In the genomic region with DNA sequence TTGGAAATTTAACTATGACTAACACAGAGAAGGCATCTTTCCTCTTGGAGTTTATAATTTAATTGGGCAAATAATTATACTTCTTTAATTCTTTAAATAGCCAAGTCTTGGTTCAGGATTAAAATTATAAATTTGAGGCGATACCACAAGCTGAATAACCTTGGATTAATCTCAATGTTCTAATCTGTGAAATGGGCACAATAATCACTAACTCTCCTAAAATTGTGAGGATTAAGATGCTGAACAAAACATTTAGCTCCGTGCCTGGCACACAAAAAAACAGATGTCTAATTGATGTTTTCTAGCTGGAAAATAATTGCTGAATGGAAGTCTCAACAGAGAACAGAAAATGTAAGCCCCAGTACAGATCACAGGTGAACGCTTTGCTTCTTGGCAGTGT, we compare ENCODE assay signal across 35 cellular contexts.
A peak's percentile ranks its signal among the peaks of the same experiment; 100 is the strongest.
DNase-seq lines count a peak whose midpoint lies in the region; ATAC-seq, FAIRE-seq and TF ChIP-seq lines count a peak whose summit lies in the region.
"Had no signal": no experiment of that assay in that cellular context is flagged by ENCODE, and none has a peak within 500 bp of the region (broad histone marks: within the 10 kb centered on the region; RNA-seq: fewer than 3 reads in every experiment).

No MANE protein-coding gene starts in this region.

- TF ChIP-seq EP300 in HepG2 (IDR thresholded peaks at IDR 0.05; ENCODE audit: low read depth in 2 of 2, low read length in 2 of 2) (no peak), HepG2 (CRISPR knock-in tag; IDR thresholded peaks at IDR 0.05; ENCODE audit: borderline replicate concordance) (no peak), K562 (IDR thresholded peaks at IDR 0.05; ENCODE audit: low read length) (no peak)

- TF ChIP-seq CTCF in HepG2 (CRISPR knock-in tag; IDR thresholded peaks at IDR 0.05) (no peak), right lobe of liver (IDR thresholded peaks at IDR 0.05) (no peak), K562 (IDR thresholded peaks at IDR 0.05 in 2 of 3, conservative IDR thresholded peaks at IDR 0.05 in 1 of 3; ENCODE audit: insufficient read depth in 2 of 3, low read depth in 1 of 3, low read length in 3 of 3) (no peak), endodermal cell (conservative IDR thresholded peaks at IDR 0.05) (no peak)

- peaks cover 17% of the 10 kb centered on the region for H3K36me3 Mint-ChIP-seq in endodermal cell (ENCODE audit: low read depth)
- H3K36me3 Mint-ChIP-seq: CD14-positive monocyte had no signal

- H3K4me3 ChIP-seq in HepG2 (replicated peaks in 1 of 3; ENCODE audit: insufficient read depth in 1 of 3, low read depth in 2 of 3, low read length in 3 of 3) (no peak overlapping the region), right lobe of liver (no peak overlapping the region), K562 (no peak overlapping the region), endodermal cell (ENCODE audit: low read length) (peak overlapping the region; percentile 32), SJCRH30 (no peak overlapping the region)
- H3K4me3 ChIP-seq: A549; BLaER1; BLaER1 treated with 17β-estradiol and CSF1 and Interleukin-3, amounts not matched to agents 10 nM and 100 nM had no signal

- H3K9me3 ChIP-seq in HepG2 (ENCODE audit: low read length) (no peaks in the 10 kb centered on the region), right lobe of liver (no peaks in the 10 kb centered on the region), K562 (replicated peaks; ENCODE audit: control insufficient read depth, insufficient read depth, low read depth, low read length) (no peaks in the 10 kb centered on the region), endodermal cell (ENCODE audit: control insufficient read depth, low read length) (no peaks in the 10 kb centered on the region), SJCRH30 (replicated peaks) (no peaks in the 10 kb centered on the region)
- H3K9me3 ChIP-seq: A549, BLaER1, Caco-2 had no signal

- H3K9me3 Mint-ChIP-seq in endodermal cell: peaks cover 19% of the 10 kb centered on the region
- H3K9me3 Mint-ChIP-seq: CD4-positive, alpha-beta T cell had no signal

- no peak for ATAC-seq in HepG2
- ATAC-seq in right lobe of liver: no peak
- no peak for ATAC-seq in K562
- ATAC-seq: A549; CD8-positive, alpha-beta T cell had no signal

- WGBS in HepG2 (ENCODE audit: low lambda C conversion rate): 94% methylated on average over 3 of the region's 3 CpGs
- 85% methylated on average over 3 of the region's 3 CpGs for WGBS in right lobe of liver (ENCODE audit: insufficient coverage, low coverage, low lambda C conversion rate, missing lambda C conversion rate)
- 0% methylated on average over 3 of the region's 3 CpGs for WGBS in K562 (ENCODE audit: insufficient coverage, low coverage, missing lambda C conversion rate)
- WGBS in endodermal cell (ENCODE audit: insufficient coverage in 1 of 2, insufficient read length in 1 of 2), 2 experiments: 93 to 100% methylated on average over 2 to 3 of the region's 3 CpGs

- TF ChIP-seq POLR2A in HepG2 (IDR thresholded peaks at IDR 0.05; ENCODE audit: insufficient read depth in 1 of 2, low read depth in 2 of 2, low read length in 2 of 2) (no peak), right lobe of liver (IDR thresholded peaks at IDR 0.05) (no peak), K562 (conservative IDR thresholded peaks at IDR 0.05) (no peak)

- H3K9ac ChIP-seq in HepG2 (ENCODE audit: insufficient read depth, low read depth, low read length) (no peak overlapping the region), K562 (ENCODE audit: insufficient read depth in 1 of 2, low read depth in 2 of 2, low read length in 2 of 2) (no peak overlapping the region), endodermal cell (ENCODE audit: extremely low read depth, low read length, poor library complexity, severe bottlenecking) (no peak overlapping the region)
- H3K9ac ChIP-seq: BLaER1; BLaER1 treated with 17β-estradiol and CSF1 and Interleukin-3, amounts not matched to agents 10 nM and 100 nM had no signal

- POLR2A ChIA-PET in HepG2 (lab: Yijun Ruan, JAX): no interaction called here
- POLR2A ChIA-PET in K562 (lab: Yijun Ruan, JAX): no interaction called here

- H2AFZ ChIP-seq in HepG2 (ENCODE audit: low read length) (no peak overlapping the region), K562 (ENCODE audit: low read depth, low read length) (no peak overlapping the region)

- TF ChIP-seq RAD21 in HepG2 (CRISPR knock-in tag; IDR thresholded peaks at IDR 0.05) (no peak), K562 (CRISPR knock-in tag; conservative IDR thresholded peaks at IDR 0.05 in 1 of 2, IDR thresholded peaks at IDR 0.05 in 1 of 2) (no peak)

- H3K27me3 Mint-ChIP-seq in endodermal cell (ENCODE audit: insufficient read depth): peaks cover 4% of the 10 kb centered on the region
- H3K27me3 Mint-ChIP-seq: B cell; CD4-positive, alpha-beta memory T cell; CD4-positive, alpha-beta T cell; CD4-positive, CD25-positive, alpha-beta regulatory T cell; CD8-positive, alpha-beta memory T cell had no signal

- H3K36me3 ChIP-seq in HepG2 (replicated peaks in 1 of 2; ENCODE audit: control insufficient read depth in 1 of 2, insufficient read depth in 2 of 2, low read length in 2 of 2) (peaks cover 0 to 1% of the 10 kb centered on the region in 2 experiments; a peak in 2 of 5 replicates), right lobe of liver (no peaks in the 10 kb centered on the region), K562 (ENCODE audit: control insufficient read depth, insufficient read depth, low read length) (no peaks in the 10 kb centered on the region), endodermal cell (ENCODE audit: control insufficient read depth, insufficient read depth, low read length) (no peaks in the 10 kb centered on the region), SJCRH30 (no peaks in the 10 kb centered on the region)
- H3K36me3 ChIP-seq: BLaER1 had no signal

- BruUV-seq in HepG2 (replicated peaks; lab: Mats Ljungman, UMichigan) (no TSS peak), K562 (replicated peaks; lab: Mats Ljungman, UMichigan) (no TSS peak)

- H3K4me1 ChIP-seq in HepG2 (ENCODE audit: insufficient read depth, low read length) (no peaks in the 10 kb centered on the region), right lobe of liver (no peaks in the 10 kb centered on the region), K562 (replicated peaks in 1 of 2; ENCODE audit: control insufficient read depth in 2 of 2, insufficient read depth in 2 of 2, low read length in 2 of 2) (no peaks in the 10 kb centered on the region), endodermal cell (ENCODE audit: control insufficient read depth, insufficient read depth, low read length) (peaks cover 8% of the 10 kb centered on the region), SJCRH30 (no peaks in the 10 kb centered on the region)
- H3K4me1 ChIP-seq: A549; BE2C; BLaER1; BLaER1 treated with 17β-estradiol and CSF1 and Interleukin-3, amounts not matched to agents 10 nM and 100 nM; Caco-2 had no signal

- peaks cover 20% of the 10 kb centered on the region for H3K4me1 Mint-ChIP-seq in endodermal cell
- H3K4me1 Mint-ChIP-seq: B cell; CD14-positive monocyte; CD4-positive, CD25-positive, alpha-beta regulatory T cell had no signal

- H3K4me3 Mint-ChIP-seq in endodermal cell: no peak overlapping the region
- H3K4me3 Mint-ChIP-seq: B cell; CD14-positive monocyte; CD4-positive, alpha-beta memory T cell; CD4-positive, alpha-beta T cell; CD4-positive, CD25-positive, alpha-beta regulatory T cell; CD8-positive, alpha-beta memory T cell; CD8-positive, alpha-beta T cell had no signal

- CTCF ChIA-PET in HepG2 (lab: Yijun Ruan, JAX; ENCODE audit: low intra/inter-chr PET ratio, low total read pairs): no interaction called here
- CTCF ChIA-PET in K562 (lab: Yijun Ruan, JAX; ENCODE audit: low intra/inter-chr PET ratio): no interaction called here

- H3K27me3 ChIP-seq in HepG2 (ENCODE audit: control insufficient read depth in 1 of 2, insufficient read depth in 2 of 2, low read length in 2 of 2): no peaks in the 10 kb centered on the region
- no peaks in the 10 kb centered on the region for H3K27me3 ChIP-seq in right lobe of liver
- H3K27me3 ChIP-seq in K562 (ENCODE audit: control insufficient read depth in 2 of 2, insufficient read depth in 2 of 2, low read length in 2 of 2): no peaks in the 10 kb centered on the region
- no peaks in the 10 kb centered on the region for H3K27me3 ChIP-seq in endodermal cell (ENCODE audit: control insufficient read depth, insufficient read depth, low read length, poor library complexity, severe bottlenecking)
- H3K27me3 ChIP-seq in SJCRH30: no peaks in the 10 kb centered on the region
- H3K27me3 ChIP-seq: BE2C; BLaER1; BLaER1 treated with 17β-estradiol and CSF1 and Interleukin-3, amounts not matched to agents 10 nM and 100 nM had no signal

- H3K4me2 ChIP-seq in HepG2 (ENCODE audit: low read depth, low read length) (no peak overlapping the region), K562 (ENCODE audit: insufficient read depth, low read length) (no peak overlapping the region)
- H3K4me2 ChIP-seq: A549; BLaER1; BLaER1 treated with 17β-estradiol and CSF1 and Interleukin-3, amounts not matched to agents 10 nM and 100 nM had no signal

- in situ Hi-C loops in HepG2 (cut with HindIII; ENCODE audit: extremely low pct_ligation_motif_present, low pct_unique_long_range_greater_than_20kb) (no loop called here), K562 (cut with MboI) (no loop called here)

- FAIRE-seq in HepG2 (lab: Jason Lieb, UNC): no peak
- no peak for FAIRE-seq in K562 (lab: Jason Lieb, UNC)
- FAIRE-seq: A204.1, A549, D721Med had no signal

- no peaks in the 10 kb centered on the region for H3K9me1 ChIP-seq in K562 (ENCODE audit: control insufficient read depth, insufficient read depth, low read length)

- H4K20me1 ChIP-seq in HepG2 (ENCODE audit: insufficient read depth, low read length): no peaks in the 10 kb centered on the region
- H4K20me1 ChIP-seq in K562 (replicated peaks; ENCODE audit: control insufficient read depth, insufficient read depth, low read length): no peaks in the 10 kb centered on the region
- H4K20me1 ChIP-seq: BLaER1; BLaER1 treated with 17β-estradiol and CSF1 and Interleukin-3, amounts not matched to agents 10 nM and 100 nM had no signal

- intact Hi-C loops in HepG2 (cut with micrococcal nuclease; ENCODE audit: unreplicated experiment): no loop called here
- intact Hi-C loops in right lobe of liver (cut with DNase I): no loop called here
- intact Hi-C loops in K562 (cut with micrococcal nuclease): no loop called here

- DNase-seq in HepG2 (ENCODE audit: low spot score) (no peak), right lobe of liver (no peak), K562 (ENCODE audit: extremely low read depth in 1 of 4, low spot score in 3 of 4) (no peak), endodermal cell (no peak), SJCRH30 (no peak), HuH-7 (ENCODE audit: low spot score) (no peak)
- DNase-seq: 8988T; ACHN; AML-193; BE2C; C1 segment of cervical spinal cord; Caco-2; Calu3; CD4-positive, alpha-beta memory T cell; CD4-positive, alpha-beta T cell; CD4-positive, CD25-positive, alpha-beta regulatory T cell; CD8-positive, alpha-beta memory T cell; CD8-positive, alpha-beta T cell; COR-L47; DMS 273 treated with DMSO at 0.1 percent for 48 hours; DMS153; DMS53; DMS79; DMS79 treated with DMSO at 0.1 percent for 48 hours; DND-41; EL had no signal

- H3K79me2 ChIP-seq in HepG2 (ENCODE audit: insufficient read depth, low read length) (no peaks in the 10 kb centered on the region), K562 (ENCODE audit: control insufficient read depth, insufficient read depth, low read length) (no peaks in the 10 kb centered on the region)

- H3K27ac Mint-ChIP-seq in endodermal cell: no peak overlapping the region
- H3K27ac Mint-ChIP-seq: B cell; CD14-positive monocyte; CD4-positive, alpha-beta memory T cell; CD4-positive, alpha-beta T cell; CD4-positive, CD25-positive, alpha-beta regulatory T cell; CD8-positive, alpha-beta T cell had no signal

- no peak overlapping the region for H3K27ac ChIP-seq in HepG2 (ENCODE audit: extremely low read length, insufficient read depth, low read length)
- H3K27ac ChIP-seq in right lobe of liver: no peak overlapping the region
- H3K27ac ChIP-seq in K562 (ENCODE audit: extremely low read depth, low read depth, low read length): no peak overlapping the region
- no peak overlapping the region for H3K27ac ChIP-seq in endodermal cell (ENCODE audit: low read depth, low read length)
- H3K27ac ChIP-seq in SJCRH30: no peak overlapping the region
- H3K27ac ChIP-seq: 22Rv1; A549; BLaER1; BLaER1 treated with 17β-estradiol and CSF1 and Interleukin-3, amounts not matched to agents 10 nM and 100 nM; C4-2B had no signal

Comparison
In these comparisons a context has a peak if more than half of its experiments do, and no peak if none do; other contexts are left out.
1. Of the 241 proteins assayed by ChIP-seq in both HepG2 and K562: peak only in HepG2: none; only in K562: ESRRA; in both: none; in neither: 240.